8 cellular contexts compared by ENCODE assay signal in genomic region chr20:51372176-51372803, GRCh38.
DNase-seq lines count a peak whose midpoint lies in the region; ATAC-seq and TF ChIP-seq lines count a peak whose summit lies in the region.

No MANE protein-coding gene starts in this region.

- no peak overlapping the region for H3K27ac ChIP-seq in CD4-positive, CD25-positive, alpha-beta regulatory T cell (ENCODE audit: insufficient read depth, low read length, poor library complexity, severe bottlenecking)
- H3K27ac ChIP-seq in H9 (ENCODE audit: insufficient read length, low read depth, low read length): no peak overlapping the region
- H3K27ac ChIP-seq in endodermal cell (ENCODE audit: low read depth, low read length): no peak overlapping the region

- no peak overlapping the region for H3K23ac ChIP-seq in H9 (ENCODE audit: insufficient read length, low read depth, low read length)

- no peak overlapping the region for H2BK15ac ChIP-seq in H9 (ENCODE audit: low read depth, low read length)

- H3K79me2 ChIP-seq in H9 (ENCODE audit: insufficient read depth, low read length): no peaks in the 10 kb centered on the region

- peak; percentile 71 to 74 for ATAC-seq in CD4-positive, CD25-positive, alpha-beta regulatory T cell (ENCODE audit: low read depth in 2 of 2)
- no peak for ATAC-seq in HG02588 (IDR thresholded peaks at IDR 0.05; ENCODE audit: unreplicated experiment)

- H2BK12ac ChIP-seq in H9 (ENCODE audit: insufficient read length, low read depth, low read length): no peak overlapping the region

- H4K5ac ChIP-seq in H9 (ENCODE audit: insufficient read length, low read depth, low read length): no peak overlapping the region

- H3K9me3 ChIP-seq in CD4-positive, CD25-positive, alpha-beta regulatory T cell (ENCODE audit: control insufficient read depth in 2 of 2, low read length in 2 of 2): no peaks in the 10 kb centered on the region
- H3K9me3 ChIP-seq in H9 (ENCODE audit: control insufficient read depth, low read depth, low read length) (no peaks in the 10 kb centered on the region), endodermal cell (ENCODE audit: control insufficient read depth, low read length) (no peaks in the 10 kb centered on the region)

- peaks cover 3% of the 10 kb centered on the region for H3K36me3 Mint-ChIP-seq in CD4-positive, CD25-positive, alpha-beta regulatory T cell
- H3K36me3 Mint-ChIP-seq in H9 (ENCODE audit: insufficient read depth in 1 of 3, low read depth in 3 of 3) (no peaks in the 10 kb centered on the region), endodermal cell (ENCODE audit: low read depth) (no peaks in the 10 kb centered on the region)

- DNase-seq in CD4-positive, CD25-positive, alpha-beta regulatory T cell: peak; percentile 18 to 54 (median 50)
- peak; percentile 86 for DNase-seq in H9
- peak; percentile 77 to 94 for DNase-seq in NCI-H526 (lab: John Stamatoyannopoulos, UW)
- peak; percentile 20 to 43 (median 23) for DNase-seq in activated CD8-positive, alpha-beta memory T cell treated with anti-CD3 and anti-CD28 coated beads for 48 hours (ENCODE audit: low read depth in 2 of 3, low spot score in 2 of 3)
- DNase-seq in endodermal cell: peak; percentile 93
- DNase-seq in mucosa of gallbladder (ENCODE audit: low spot score): peak; percentile 67
- DNase-seq in stimulated activated CD8-positive, alpha-beta memory T cell treated with anti-CD3 and anti-CD28 coated beads, Interleukin-4, amount 100 ng/mL, for 48 hours: peak; percentile 76

- H3K4ac ChIP-seq in H9 (ENCODE audit: low read depth, low read length): no peak overlapping the region

- no peak overlapping the region for H2AFZ ChIP-seq in H9 (ENCODE audit: low read length)

- H3K27ac Mint-ChIP-seq in CD4-positive, CD25-positive, alpha-beta regulatory T cell: peak overlapping the region in 1 of 3 donors; percentile 42
- H3K27ac Mint-ChIP-seq in H9 (no peak overlapping the region), endodermal cell (no peak overlapping the region)

- H3K56ac ChIP-seq in H9 (ENCODE audit: insufficient read length, low read depth, low read length): no peak overlapping the region

- H3K4me3 Mint-ChIP-seq in CD4-positive, CD25-positive, alpha-beta regulatory T cell: no peak overlapping the region
- H3K4me3 Mint-ChIP-seq in H9 (no peak overlapping the region), endodermal cell (no peak overlapping the region)

- no peaks in the 10 kb centered on the region for H3K36me3 ChIP-seq in CD4-positive, CD25-positive, alpha-beta regulatory T cell (ENCODE audit: control insufficient read depth, insufficient read depth, low read length)
- no peaks in the 10 kb centered on the region for H3K36me3 ChIP-seq in endodermal cell (ENCODE audit: control insufficient read depth, insufficient read depth, low read length)

- no peak overlapping the region for H2BK120ac ChIP-seq in H9 (ENCODE audit: low read depth, low read length, poor library complexity, severe bottlenecking)

- H3K9me3 Mint-ChIP-seq in CD4-positive, CD25-positive, alpha-beta regulatory T cell: no peaks in the 10 kb centered on the region
- H3K9me3 Mint-ChIP-seq in H9 (no peaks in the 10 kb centered on the region), endodermal cell (no peaks in the 10 kb centered on the region)

- H2BK5ac ChIP-seq in H9 (ENCODE audit: insufficient read length, low read length): no peak overlapping the region

- H3K4me3 ChIP-seq in CD4-positive, CD25-positive, alpha-beta regulatory T cell (ENCODE audit: low read depth, low read length): no peak overlapping the region
- H3K4me3 ChIP-seq in endodermal cell (ENCODE audit: low read length): no peak overlapping the region

- no CpG with 5 or more reads among the region's 13 CpGs for WGBS in H9 (ENCODE audit: extremely low coverage, insufficient read length, low lambda C conversion rate)
- WGBS in endodermal cell (ENCODE audit: insufficient coverage in 1 of 2, insufficient read length in 1 of 2), 2 experiments: 56 to 58% methylated on average over 13 of the region's 13 CpGs

- H3K79me1 ChIP-seq in H9 (ENCODE audit: insufficient read depth, low read depth, low read length, poor library complexity, severe bottlenecking): no peaks in the 10 kb centered on the region

- H3K9ac ChIP-seq in H9 (ENCODE audit: extremely low read depth, insufficient read length, low read length) (no peak overlapping the region), endodermal cell (ENCODE audit: extremely low read depth, low read length, poor library complexity, severe bottlenecking) (no peak overlapping the region)

- H3K27me3 Mint-ChIP-seq in CD4-positive, CD25-positive, alpha-beta regulatory T cell: no peaks in the 10 kb centered on the region
- H3K27me3 Mint-ChIP-seq in H9 (ENCODE audit: low read depth) (peaks cover 2% of the 10 kb centered on the region), endodermal cell (ENCODE audit: insufficient read depth) (peaks cover 58% of the 10 kb centered on the region)

- no peak overlapping the region for H2AK5ac ChIP-seq in H9 (ENCODE audit: insufficient read length, low read length)

- no peak overlapping the region for H4K8ac ChIP-seq in H9 (replicated peaks; ENCODE audit: insufficient read length, low read depth, low read length)

- no peaks in the 10 kb centered on the region for H4K20me1 ChIP-seq in H9 (ENCODE audit: control insufficient read depth, insufficient read depth, insufficient read length)

- H3K4me1 ChIP-seq in CD4-positive, CD25-positive, alpha-beta regulatory T cell (ENCODE audit: control insufficient read depth, insufficient read depth, low read length, poor library complexity, severe bottlenecking): peaks cover 3% of the 10 kb centered on the region
- no peaks in the 10 kb centered on the region for H3K4me1 ChIP-seq in H9 (ENCODE audit: insufficient read depth, low read length)
- H3K4me1 ChIP-seq in endodermal cell (ENCODE audit: control insufficient read depth, insufficient read depth, low read length): peaks cover 9% of the 10 kb centered on the region

- H3K4me1 Mint-ChIP-seq in CD4-positive, CD25-positive, alpha-beta regulatory T cell: peaks cover 0 to 8% (median 6%) of the 10 kb centered on the region in 4 donors
- H3K4me1 Mint-ChIP-seq in H9 (peaks cover 16 to 17% of the 10 kb centered on the region in 2 experiments), endodermal cell (peaks cover 21% of the 10 kb centered on the region)

- no peak overlapping the region for H2BK20ac ChIP-seq in H9 (ENCODE audit: low read depth, low read length, poor library complexity, severe bottlenecking)

- no peak overlapping the region for H3K18ac ChIP-seq in H9 (ENCODE audit: insufficient read length, low read depth, low read length)

- H3K23me2 ChIP-seq in H9 (ENCODE audit: insufficient read length, low read depth, low read length, poor library complexity, severe bottlenecking): no peaks in the 10 kb centered on the region

- H3K4me2 ChIP-seq in H9 (ENCODE audit: insufficient read depth, insufficient read length, low read length): no peak overlapping the region

- H4K91ac ChIP-seq in H9 (ENCODE audit: insufficient read length, low read depth, low read length): no peak overlapping the region

- H3K27me3 ChIP-seq in CD4-positive, CD25-positive, alpha-beta regulatory T cell (ENCODE audit: control insufficient read depth, insufficient read depth, low read length): no peaks in the 10 kb centered on the region
- H3K27me3 ChIP-seq in H9 (ENCODE audit: insufficient read depth, low read length): no peaks in the 10 kb centered on the region; the same call in 1 of the 2 replicates
- H3K27me3 ChIP-seq in endodermal cell (ENCODE audit: control insufficient read depth, insufficient read depth, low read length, poor library complexity, severe bottlenecking): peaks cover 53% of the 10 kb centered on the region

- H3K14ac ChIP-seq in H9 (ENCODE audit: insufficient read depth, low read length): no peak overlapping the region

- no peak overlapping the region for H3T11ph ChIP-seq in H9 (ENCODE audit: low read length)

- peak; percentile 89 for TF ChIP-seq CTCF in H9 (conservative IDR thresholded peaks at IDR 0.05)
- peak; percentile 91 for TF ChIP-seq CTCF in endodermal cell (conservative IDR thresholded peaks at IDR 0.05)

Comparison
In these comparisons a context has a peak if more than half of its experiments do, and no peak if none do; other contexts are left out.
1. DNase-seq: peak in every context shown above with its lines; median percentile 93 in endodermal cell; 86 in H9; 86 in NCI-H526; 76 in stimulated activated CD8-positive, alpha-beta memory T cell treated with anti-CD3 and anti-CD28 coated beads, Interleukin-4, amount 100 ng/mL, for 48 hours; 67 in mucosa of gallbladder; 50 in CD4-positive, CD25-positive, alpha-beta regulatory T cell; 23 in activated CD8-positive, alpha-beta memory T cell treated with anti-CD3 and anti-CD28 coated beads for 48 hours.